Comparison of ENCODE assay signal across 10 cellular contexts in the genomic region with DNA sequence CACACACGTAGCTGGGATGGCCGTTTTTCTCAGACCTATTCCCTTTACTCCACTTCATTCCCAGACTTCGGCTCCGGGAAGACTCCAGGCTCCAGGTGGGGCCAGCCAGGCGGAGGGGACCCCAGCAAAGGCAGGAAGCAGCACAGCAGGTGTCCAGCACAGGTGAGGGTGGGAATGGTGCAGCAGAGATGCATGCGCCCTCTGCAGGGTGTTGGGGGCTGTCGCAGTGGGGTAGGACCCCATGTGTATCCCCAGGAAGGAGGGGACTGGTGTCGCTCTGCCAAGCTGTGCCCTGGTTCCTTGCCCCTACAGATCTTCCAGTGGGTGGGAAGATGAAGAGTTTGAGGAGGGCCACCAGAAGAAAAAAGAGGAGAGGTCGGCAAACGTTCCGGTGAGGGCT. TPM values are rescaled to one million over a fixed set of nuclear protein-coding genes. Genes with fewer than 3 reads are reported as not detected.
A peak's percentile ranks its signal among the peaks of the same experiment; 100 is the strongest.
DNase-seq lines count a peak whose midpoint lies in the region; ATAC-seq and TF ChIP-seq lines count a peak whose summit lies in the region.
"Had no signal": no experiment of that assay in that cellular context is flagged by ENCODE, and none has a peak within 500 bp of the region (broad histone marks: within the 10 kb centered on the region; RNA-seq: fewer than 3 reads in every experiment).

No MANE protein-coding gene starts in this region.

- H3K9me3 ChIP-seq in BLaER1, result no peaks in the 10 kb centered on the region
- no peaks in the 10 kb centered on the region for H3K9me3 ChIP-seq in hepatocyte (ENCODE audit: low read depth)
- H3K9me3 ChIP-seq: sigmoid colon had no signal

- H3K9me2 ChIP-seq in hepatocyte (replicated peaks; ENCODE audit: insufficient read depth), result no peaks in the 10 kb centered on the region

- no peaks in the 10 kb centered on the region for H3K79me2 ChIP-seq in hepatocyte

- H3K36me3 ChIP-seq in BLaER1 (peaks cover 36% of the 10 kb centered on the region), hepatocyte (replicated peaks; ENCODE audit: insufficient read depth, low read depth) (no peaks in the 10 kb centered on the region)
- H3K36me3 ChIP-seq: sigmoid colon had no signal

- H4K20me1 ChIP-seq in BLaER1, result peaks cover 27% of the 10 kb centered on the region
- H4K20me1 ChIP-seq in hepatocyte (ENCODE audit: insufficient read depth, poor library complexity, severe bottlenecking), result no peaks in the 10 kb centered on the region

- H3K4me1 ChIP-seq in BLaER1, result peaks cover 46% of the 10 kb centered on the region
- H3K4me1 ChIP-seq in hepatocyte (ENCODE audit: insufficient read depth), result no peaks in the 10 kb centered on the region

- WGBS in hepatocyte (ENCODE audit: low lambda C conversion rate, missing lambda C conversion rate), result 30% methylated on average over 10 of the region's 11 CpGs

- no peak overlapping the region for H2AFZ ChIP-seq in hepatocyte

- peak overlapping the region; percentile 99 for H3K27ac ChIP-seq in BLaER1
- no peak overlapping the region for H3K27ac ChIP-seq in hepatocyte
- H3K27ac ChIP-seq: sigmoid colon had no signal

- H3K4me3 ChIP-seq in BLaER1, result no peak overlapping the region
- H3K4me3 ChIP-seq in hepatocyte, result no peak overlapping the region
- H3K4me3 ChIP-seq: sigmoid colon had no signal

- DNase-seq in NCI-H69 (lab: John Stamatoyannopoulos, UW) (peak; percentile 77), hepatocyte (ENCODE audit: low spot score) (peak; percentile 34), nucleus accumbens (lab: John Stamatoyannopoulos, UW) (no peak), AG08395 (ENCODE audit: low spot score) (no peak)

- TF ChIP-seq CTCF in GM12874 (IDR thresholded peaks at IDR 0.05; ENCODE audit: insufficient read depth, low read depth, low read length) (peak; percentile 69), hepatocyte (IDR thresholded peaks at IDR 0.05; ENCODE audit: poor library complexity) (peak; percentile 36)

- peak overlapping the region; percentile 97; the same call in 1 of the 2 replicates for H3K9ac ChIP-seq in BLaER1

- H3K4me2 ChIP-seq in BLaER1, result peak overlapping the region; percentile 99
- H3K4me2 ChIP-seq in hepatocyte, result no peak overlapping the region

- no peaks in the 10 kb centered on the region for H3K27me3 ChIP-seq in BLaER1
- no peaks in the 10 kb centered on the region for H3K27me3 ChIP-seq in hepatocyte
- H3K27me3 ChIP-seq: sigmoid colon had no signal

- no peak for ATAC-seq in HG02840 (IDR thresholded peaks at IDR 0.05; ENCODE audit: low FRiP score, unreplicated experiment)
- no peak for ATAC-seq in HG03460 (IDR thresholded peaks at IDR 0.05; ENCODE audit: unreplicated experiment)

RNA-seq across cellular contexts. Expression of gene TTC24, which starts 5.3 kb away (rescaled TPM):
- not detected in 2 replicates for total RNA-seq in hepatocyte
- not detected in 2 replicates for polyA plus RNA-seq in hepatocyte
- total RNA-seq: MCF 10A, sigmoid colon had no signal

RNA-seq across cellular contexts. Expression of gene NAXE, which starts 6.8 kb away (rescaled TPM):
- 94.2 and 117 TPM in 2 replicates for total RNA-seq in hepatocyte
- polyA plus RNA-seq in hepatocyte, result 198 and 218 TPM in 2 replicates

RNA-seq across cellular contexts. Expression of gene IQGAP3, which starts 12.4 kb away (rescaled TPM):
- 4.2 and 5.2 TPM in 2 replicates for total RNA-seq in hepatocyte
- 3.1 and 5.7 TPM in 2 replicates for polyA plus RNA-seq in hepatocyte

RNA-seq across cellular contexts. Expression of gene GPATCH4, which starts 16.5 kb away (rescaled TPM):
- total RNA-seq in hepatocyte, result 5.6 and 17.4 TPM in 2 replicates
- 28.3 and 28.6 TPM in 2 replicates for polyA plus RNA-seq in hepatocyte

RNA-seq across cellular contexts. Expression of gene HAPLN2, which starts 34.4 kb away (rescaled TPM):
- total RNA-seq in hepatocyte, result not detected in 2 replicates
- polyA plus RNA-seq in hepatocyte, result not detected in 2 replicates
- total RNA-seq: MCF 10A had no signal

Comparison
In these comparisons a context has a peak if more than half of its experiments do, and no peak if none do; other contexts are left out.
1. DNase-seq: peak in NCI-H69 (single experiment) and hepatocyte (single experiment); none in nucleus accumbens (0 of 56) and AG08395 (single experiment).